Comparison of ENCODE assay signal across 15 cellular contexts in genomic region chr5:131759704-131760103, GRCh38. TPM values are rescaled to one million over a fixed set of nuclear protein-coding genes. Genes with fewer than 3 reads are reported as not detected.
DNase-seq lines count a peak whose midpoint lies in the region; ATAC-seq and TF ChIP-seq lines count a peak whose summit lies in the region.
"Had no signal": no experiment of that assay in that cellular context is flagged by ENCODE, and none has a peak within 500 bp of the region (broad histone marks: within the 10 kb centered on the region; RNA-seq: fewer than 3 reads in every experiment).

No MANE protein-coding gene starts in this region.

- no peak overlapping the region for H2AFZ ChIP-seq in MM.1S (ENCODE audit: low read length)
- H2AFZ ChIP-seq: GM23248 had no signal

- H3K27ac ChIP-seq in left ventricle myocardium inferior (replicated peaks) (peak overlapping the region; percentile 73), right atrium auricular region (no peak overlapping the region), MM.1S (ENCODE audit: low read length) (no peak overlapping the region)
- H3K27ac ChIP-seq: C4-2B, GM23248, HL-60 had no signal

- TF ChIP-seq CTCF in left ventricle myocardium inferior (IDR thresholded peaks at IDR 0.05; ENCODE audit: borderline replicate concordance) (no peak), right atrium auricular region (IDR thresholded peaks at IDR 0.05) (no peak), MM.1S (IDR thresholded peaks at IDR 0.05; ENCODE audit: low read length) (no peak)

- H3K27me3 ChIP-seq in left ventricle myocardium inferior (ENCODE audit: low read depth) = no peaks in the 10 kb centered on the region
- H3K27me3 ChIP-seq in right atrium auricular region = no peaks in the 10 kb centered on the region
- H3K27me3 ChIP-seq in MM.1S (replicated peaks; ENCODE audit: insufficient read depth, low read length) = no peaks in the 10 kb centered on the region
- H3K27me3 ChIP-seq: BE2C had no signal

- H3K9me2 ChIP-seq in MM.1S (replicated peaks; ENCODE audit: insufficient read depth, low read length) = no peaks in the 10 kb centered on the region

- H3K9me3 Mint-ChIP-seq in immature natural killer cell = no peaks in the 10 kb centered on the region
- H3K9me3 Mint-ChIP-seq: HFFc6 had no signal

- H3K36me3 Mint-ChIP-seq in immature natural killer cell = peaks cover 3 to 4% (median 3%) of the 10 kb centered on the region in 3 donors

- H3K9ac ChIP-seq in MM.1S (ENCODE audit: low read length) = no peak overlapping the region
- H3K9ac ChIP-seq: GM23248 had no signal

- H3K4me1 ChIP-seq in left ventricle myocardium inferior = peaks cover 73% of the 10 kb centered on the region
- H3K4me1 ChIP-seq in right atrium auricular region = peaks cover 0 to 48% of the 10 kb centered on the region in 2 donors
- H3K4me1 ChIP-seq in MM.1S (ENCODE audit: low read length) = peaks cover 38% of the 10 kb centered on the region
- H3K4me1 ChIP-seq: BE2C, Caco-2 had no signal

- no peak overlapping the region for H3K27ac Mint-ChIP-seq in immature natural killer cell
- H3K27ac Mint-ChIP-seq: CD4-positive, alpha-beta T cell; HFFc6 had no signal

- H3K27me3 Mint-ChIP-seq in immature natural killer cell (ENCODE audit: low read depth in 3 of 3) = peaks cover 0 to 4% (median 0%) of the 10 kb centered on the region in 3 donors
- H3K27me3 Mint-ChIP-seq: CD4-positive, alpha-beta T cell had no signal

- no peak overlapping the region for H3K4me3 ChIP-seq in left ventricle myocardium inferior
- no peak overlapping the region for H3K4me3 ChIP-seq in right atrium auricular region
- no peak overlapping the region for H3K4me3 ChIP-seq in MM.1S (ENCODE audit: low read length)
- H3K4me3 ChIP-seq: GM23248 had no signal

- intact Hi-C loops in left ventricle myocardium inferior (cut with micrococcal nuclease) = no loop called here

- DNase-seq in left ventricle myocardium inferior (no peak), right atrium auricular region (ENCODE audit: low spot score) (no peak), MM.1S (no peak), immature natural killer cell (no peak), NCI-H2227 (lab: John Stamatoyannopoulos, UW; ENCODE audit: unreplicated experiment) (no peak)
- DNase-seq in stimulated activated naive CD4-positive, alpha-beta T cell (lab: John Stamatoyannopoulos, UW) = no peak
- DNase-seq: BE2C; Caco-2; CD4-positive, alpha-beta T cell; GM23248; HCEC 1CT; HFFc6 had no signal

- H3K4me2 ChIP-seq in MM.1S (ENCODE audit: low read depth, low read length) = peak overlapping the region; percentile 91; the same call in 1 of the 2 replicates

- ATAC-seq in HG03442 (IDR thresholded peaks at IDR 0.05; ENCODE audit: unreplicated experiment) = no peak

- H3F3A ChIP-seq in MM.1S (ENCODE audit: insufficient read depth, low read length) = peaks cover 16% of the 10 kb centered on the region

- H3K9me3 ChIP-seq in left ventricle myocardium inferior (replicated peaks) (peaks cover 14% of the 10 kb centered on the region), right atrium auricular region (no peaks in the 10 kb centered on the region), MM.1S (replicated peaks; ENCODE audit: insufficient read depth, low read length) (no peaks in the 10 kb centered on the region)
- H3K9me3 ChIP-seq: BE2C, Caco-2 had no signal

- peak overlapping the region in 3 of 5 donors; percentile 3 to 21 (median 10) for H3K4me3 Mint-ChIP-seq in immature natural killer cell
- H3K4me3 Mint-ChIP-seq: CD4-positive, alpha-beta T cell; HFFc6 had no signal

- peaks cover 13 to 29% of the 10 kb centered on the region in 2 donors for H3K4me1 Mint-ChIP-seq in immature natural killer cell

- H3K36me3 ChIP-seq in left ventricle myocardium inferior (peaks cover 8% of the 10 kb centered on the region), right atrium auricular region (no peaks in the 10 kb centered on the region), MM.1S (replicated peaks; ENCODE audit: insufficient read depth, low read length) (no peaks in the 10 kb centered on the region)
- H3K36me3 ChIP-seq: BE2C had no signal

- H4K20me1 ChIP-seq in MM.1S (ENCODE audit: insufficient read depth, low read length) = no peaks in the 10 kb centered on the region; the same call in 1 of the 2 replicates

- H3K79me2 ChIP-seq in MM.1S (ENCODE audit: low read length) = peaks cover 97% of the 10 kb centered on the region

RNA-seq across cellular contexts. Expression of gene FNIP1, which starts 37.1 kb away (rescaled TPM):
- total RNA-seq in left ventricle myocardium inferior = 30.6 TPM
- 10 to 100 TPM; 30.6 to 38.3 TPM for total RNA-seq in right atrium auricular region
- 10 to 100 TPM; 11.3 to 21.9 (median 11.6) TPM for polyA plus RNA-seq in immature natural killer cell
